9 cellular contexts compared by ENCODE assay signal in genomic region chr7:362416-363096, GRCh38.
DNase-seq lines count a peak whose midpoint lies in the region; ATAC-seq and TF ChIP-seq lines count a peak whose summit lies in the region.
"Had no signal": no experiment of that assay in that cellular context is flagged by ENCODE, and none has a peak within 500 bp of the region (broad histone marks: within the 10 kb centered on the region; RNA-seq: fewer than 3 reads in every experiment).

No MANE protein-coding gene starts in this region.

- H3K4me3 Mint-ChIP-seq in activated CD4-positive, alpha-beta T cell treated with anti-CD3 and anti-CD28 coated beads, Interleukin-2, amount 10 ng/mL, durations not matched to agents 24 days and 14 days = peak overlapping the region; percentile 87

- no peaks in the 10 kb centered on the region for H3K27me3 Mint-ChIP-seq in activated CD4-positive, alpha-beta T cell treated with anti-CD3 and anti-CD28 coated beads, Interleukin-2, amount 10 ng/mL, durations not matched to agents 24 days and 14 days

- DNase-seq in GM23248 (peak; percentile 36), fibroblast of mammary gland (ENCODE audit: low read depth) (peak; percentile 7), NCI-H146 (lab: John Stamatoyannopoulos, UW) (no peak), COR-L47 (lab: John Stamatoyannopoulos, UW) (no peak), SJCRH30 (no peak)
- peak; percentile 82 for DNase-seq in activated CD4-positive, alpha-beta T cell treated with anti-CD3 and anti-CD28 coated beads, Interleukin-2, amount 10 ng/mL, durations not matched to agents 24 days and 14 days
- DNase-seq: NCI-H1694 treated with DMSO at 0.1 percent for 48 hours had no signal

- in situ Hi-C loops in GM23248 (cut with MboI) = no loop called here

- peaks cover 49% of the 10 kb centered on the region for H3K4me1 Mint-ChIP-seq in activated CD4-positive, alpha-beta T cell treated with anti-CD3 and anti-CD28 coated beads, Interleukin-2, amount 10 ng/mL, durations not matched to agents 24 days and 14 days

- H3K9me3 ChIP-seq in GM23248 (ENCODE audit: low read depth) = no peaks in the 10 kb centered on the region
- H3K9me3 ChIP-seq in skeletal muscle satellite cell (replicated peaks; ENCODE audit: low read length) = no peaks in the 10 kb centered on the region
- H3K9me3 ChIP-seq in SJCRH30 (replicated peaks) = no peaks in the 10 kb centered on the region

- H2AFZ ChIP-seq in GM23248 = peak overlapping the region; percentile 88

- H3K36me3 Mint-ChIP-seq in activated CD4-positive, alpha-beta T cell treated with anti-CD3 and anti-CD28 coated beads, Interleukin-2, amount 10 ng/mL, durations not matched to agents 24 days and 14 days (ENCODE audit: low read depth) = peaks cover 6% of the 10 kb centered on the region

- peak overlapping the region; percentile 77 for H3K4me2 ChIP-seq in GM23248 (ENCODE audit: unreplicated experiment)
- peak overlapping the region; percentile 52 for H3K4me2 ChIP-seq in skeletal muscle satellite cell (ENCODE audit: low read length)

- TF ChIP-seq CTCF in fibroblast of mammary gland (conservative IDR thresholded peaks at IDR 0.05; ENCODE audit: control insufficient read depth, insufficient read depth, low read depth, low read length) = no peak

- peak overlapping the region; percentile 90 for H3K27ac Mint-ChIP-seq in activated CD4-positive, alpha-beta T cell treated with anti-CD3 and anti-CD28 coated beads, Interleukin-2, amount 10 ng/mL, durations not matched to agents 24 days and 14 days

- peaks cover 9% of the 10 kb centered on the region for H3K9me3 Mint-ChIP-seq in activated CD4-positive, alpha-beta T cell treated with anti-CD3 and anti-CD28 coated beads, Interleukin-2, amount 10 ng/mL, durations not matched to agents 24 days and 14 days

- no peaks in the 10 kb centered on the region for H3F3A ChIP-seq in GM23248 (ENCODE audit: insufficient read depth)

- H3K36me3 ChIP-seq in GM23248 (ENCODE audit: low read depth) (no peaks in the 10 kb centered on the region), skeletal muscle satellite cell (ENCODE audit: insufficient read depth, low read length) (no peaks in the 10 kb centered on the region), SJCRH30 (no peaks in the 10 kb centered on the region)

- intact Hi-C loops in activated CD4-positive, alpha-beta T cell treated with anti-CD3 and anti-CD28 coated beads, Interleukin-2, amount 10 ng/mL, durations not matched to agents 24 days and 14 days (cut with micrococcal nuclease) = loop anchor here (5.0 to 10.0 kb wide), 2 partner anchors 155 to 242 kb away; partner anchors contain the start of gene PDGFA

- no peak for ATAC-seq in GM18870 (IDR thresholded peaks at IDR 0.05; ENCODE audit: unreplicated experiment)

- no peaks in the 10 kb centered on the region for H3K9me2 ChIP-seq in GM23248 (ENCODE audit: insufficient read depth)

- H3K4me1 ChIP-seq in GM23248 (ENCODE audit: insufficient read depth) (no peaks in the 10 kb centered on the region; the same call in 1 of the 2 replicates), skeletal muscle satellite cell (ENCODE audit: control insufficient read depth, insufficient read depth, low read length) (peaks cover 11% of the 10 kb centered on the region), SJCRH30 (no peaks in the 10 kb centered on the region)

- H3K27ac ChIP-seq in GM23248 (no peak overlapping the region), SJCRH30 (no peak overlapping the region)

- H3K27me3 ChIP-seq in GM23248 (replicated peaks; ENCODE audit: insufficient read depth) (peaks cover 51% of the 10 kb centered on the region), skeletal muscle satellite cell (ENCODE audit: control insufficient read depth, insufficient read depth, low read length) (peaks cover 11% of the 10 kb centered on the region), SJCRH30 (no peaks in the 10 kb centered on the region)

- 19 to 22% methylated on average over 23 of the region's 23 CpGs for WGBS in GM23248 (ENCODE audit: low coverage in 1 of 2, low lambda C conversion rate in 2 of 2, missing lambda C conversion rate in 2 of 2), 2 experiments

- H3K9ac ChIP-seq in GM23248 (0 out of 2 replicates have a peak overlapping the region, but pooled peaks have one; percentile 12), skeletal muscle satellite cell (ENCODE audit: low read depth, low read length) (peak overlapping the region; percentile 11)

- H3K4me3 ChIP-seq in GM23248 (peak overlapping the region; percentile 66), fibroblast of mammary gland (ENCODE audit: control insufficient read depth, low read depth, low read length) (no peak overlapping the region), skeletal muscle satellite cell (ENCODE audit: low read length) (peak overlapping the region; percentile 12), SJCRH30 (no peak overlapping the region)

- H4K20me1 ChIP-seq in GM23248 (ENCODE audit: insufficient read depth) = no peaks in the 10 kb centered on the region

- no peaks in the 10 kb centered on the region for H3K79me2 ChIP-seq in GM23248 (ENCODE audit: insufficient read depth)

Comparison
In these comparisons a context has a peak if more than half of its experiments do, and no peak if none do; other contexts are left out.
1. DNase-seq: peak in GM23248 (single experiment), activated CD4-positive, alpha-beta T cell treated with anti-CD3 and anti-CD28 coated beads, Interleukin-2, amount 10 ng/mL, durations not matched to agents 24 days and 14 days (single experiment) and fibroblast of mammary gland (single experiment); none in NCI-H146 (single experiment), COR-L47 (single experiment) and SJCRH30 (0 of 2).
2. H3K4me3 ChIP-seq: peak in GM23248 (single experiment) and skeletal muscle satellite cell (single experiment); none in fibroblast of mammary gland (single experiment) and SJCRH30 (single experiment).